Comparison of ENCODE assay signal across 8 cellular contexts in the genomic region with DNA sequence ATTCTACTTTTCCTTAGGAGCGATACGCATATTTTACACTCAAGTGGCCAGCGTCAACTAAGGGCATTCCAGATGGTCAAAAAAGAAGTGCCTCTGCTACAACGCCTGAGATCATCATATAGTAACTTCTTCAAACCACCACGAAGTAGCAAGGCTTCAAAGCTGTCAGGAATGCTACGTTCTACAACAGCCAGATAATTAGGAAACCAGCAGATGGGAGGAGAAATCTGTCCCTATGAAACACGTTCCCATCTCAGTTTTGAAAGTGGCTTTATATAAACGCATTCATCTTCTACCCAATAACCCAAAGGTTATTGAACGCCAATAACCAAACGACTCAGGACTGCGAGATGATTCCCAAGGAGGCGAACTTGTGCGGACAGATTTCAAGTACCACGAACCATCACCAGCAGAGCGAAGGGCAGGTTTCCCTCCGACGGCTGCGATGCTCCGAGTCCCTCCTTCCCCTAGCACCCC. TPM values are rescaled to one million over a fixed set of nuclear protein-coding genes. Genes with fewer than 3 reads are reported as not detected.
DNase-seq lines count a peak whose midpoint lies in the region; ATAC-seq, FAIRE-seq and TF ChIP-seq lines count a peak whose summit lies in the region.

No MANE protein-coding gene starts in this region.

- H3K4me3 ChIP-seq in NB4 (ENCODE audit: low read depth, low read length) (peak overlapping the region; percentile 67), bronchial epithelial cell (ENCODE audit: low read depth, low read length) (peak overlapping the region; percentile 92), lung (peak overlapping the region; percentile 93)

- H3K36me3 ChIP-seq in bronchial epithelial cell (ENCODE audit: control insufficient read depth, insufficient read depth, low read length) (no peaks in the 10 kb centered on the region), lung (ENCODE audit: control insufficient read depth in 2 of 2, insufficient read depth in 2 of 2, low read length in 2 of 2) (no peaks in the 10 kb centered on the region)

- TF ChIP-seq CTCF in NB4 (IDR thresholded peaks at IDR 0.05; ENCODE audit: low read depth, low read length) (no peak), bronchial epithelial cell (IDR thresholded peaks at IDR 0.05; ENCODE audit: insufficient read depth, low read length, severe bottlenecking) (no peak), lung (IDR thresholded peaks at IDR 0.05; ENCODE audit: control extremely low read depth, extremely low read depth) (no peak), type B pancreatic cell (conservative IDR thresholded peaks at IDR 0.05) (no peak)

- peak overlapping the region in 1 of 2 donors; percentile 96 for H3K27ac ChIP-seq in lung (ENCODE audit: low read depth in 1 of 2, low read length in 1 of 2)

- H3K27ac Mint-ChIP-seq in type B pancreatic cell = peak overlapping the region; percentile 89

- peaks cover 2 to 4% of the 10 kb centered on the region in 2 donors for H3K4me1 ChIP-seq in lung (ENCODE audit: control insufficient read depth in 2 of 2, insufficient read depth in 2 of 2, low read length in 2 of 2)

- H3K4me1 Mint-ChIP-seq in activated T-cell treated with anti-CD3 and anti-CD28 coated beads, Interleukin-2, amount 50 U/mL, for 4 hours (ENCODE audit: low read depth) = peaks cover 13% of the 10 kb centered on the region
- peaks cover 14% of the 10 kb centered on the region for H3K4me1 Mint-ChIP-seq in type B pancreatic cell (ENCODE audit: unreplicated experiment)

- H3K27me3 ChIP-seq in bronchial epithelial cell (ENCODE audit: control insufficient read depth, insufficient read depth, low read length) = no peaks in the 10 kb centered on the region
- no peaks in the 10 kb centered on the region for H3K27me3 ChIP-seq in lung (ENCODE audit: control insufficient read depth, insufficient read depth)

- DNase-seq in activated T-cell treated with anti-CD3 and anti-CD28 coated beads, Interleukin-2, amount 50 U/mL, for 4 hours = no peak
- no peak for DNase-seq in activated T-cell treated with anti-CD3 and anti-CD28 coated beads for 4 hours
- no peak for DNase-seq in NB4 (ENCODE audit: low read depth)
- DNase-seq in bronchial epithelial cell (ENCODE audit: low read depth) = peak; percentile 26
- peak; percentile 29 for DNase-seq in lung (ENCODE audit: low spot score)
- no peak for DNase-seq in type B pancreatic cell (ENCODE audit: extremely low spot score, unreplicated experiment)
- no peak for DNase-seq in central memory CD4-positive, alpha-beta T cell

- no peaks in the 10 kb centered on the region for H3K9me3 ChIP-seq in lung (ENCODE audit: control insufficient read depth in 2 of 2, insufficient read depth in 1 of 2, low read length in 1 of 2)

- FAIRE-seq in bronchial epithelial cell (lab: Jason Lieb, UNC) = no peak

- peaks cover 3% of the 10 kb centered on the region for H3K36me3 Mint-ChIP-seq in activated T-cell treated with anti-CD3 and anti-CD28 coated beads, Interleukin-2, amount 50 U/mL, for 4 hours (ENCODE audit: insufficient read depth)
- H3K36me3 Mint-ChIP-seq in type B pancreatic cell = peaks cover 17% of the 10 kb centered on the region

- no peak for ATAC-seq in activated T-cell treated with anti-CD3 and anti-CD28 coated beads, Interleukin-2, amount 50 U/mL, for 4 hours
- ATAC-seq in lung (ENCODE audit: insufficient read depth, low FRiP score) = no peak
- no peak for ATAC-seq in HG02623 (IDR thresholded peaks at IDR 0.05; ENCODE audit: unreplicated experiment)

- H3K27me3 Mint-ChIP-seq in activated T-cell treated with anti-CD3 and anti-CD28 coated beads, Interleukin-2, amount 50 U/mL, for 4 hours (ENCODE audit: low read depth) = no peaks in the 10 kb centered on the region
- no peaks in the 10 kb centered on the region for H3K27me3 Mint-ChIP-seq in type B pancreatic cell

- WGBS in lung, 2 donors = 17 to 19% methylated on average over 19 of the region's 19 CpGs

- H3K9me3 Mint-ChIP-seq in activated T-cell treated with anti-CD3 and anti-CD28 coated beads, Interleukin-2, amount 50 U/mL, for 4 hours = no peaks in the 10 kb centered on the region
- H3K9me3 Mint-ChIP-seq in type B pancreatic cell = no peaks in the 10 kb centered on the region

- H3K4me3 Mint-ChIP-seq in activated T-cell treated with anti-CD3 and anti-CD28 coated beads, Interleukin-2, amount 50 U/mL, for 4 hours = peak overlapping the region; percentile 80
- peak overlapping the region; percentile 95 for H3K4me3 Mint-ChIP-seq in type B pancreatic cell

- TF ChIP-seq POLR2A in NB4 (IDR thresholded peaks at IDR 0.05; ENCODE audit: extremely low read depth, insufficient read length) = no peak

RNA-seq across cellular contexts. Expression of a gene that starts 1.2 kb away (rescaled TPM):
- 10 to 100 TPM; 21.9 to 22.6 (median 22.3) TPM for total RNA-seq in activated T-cell treated with anti-CD3 and anti-CD28 coated beads, Interleukin-2, amount 50 U/mL, for 4 hours
- total RNA-seq in bronchial epithelial cell (21.6 and 33.0 TPM in 2 replicates), lung (10 to 100 TPM; 34.3 to 58.1 TPM), type B pancreatic cell (ENCODE audit: low replicate concordance) (68.9 and 94.5 TPM in 2 replicates)
- 10 to 100 TPM; 38.3 to 51.0 TPM for polyA plus RNA-seq in lung

RNA-seq across cellular contexts. Expression of a gene that starts 18.1 kb away (rescaled TPM):
- total RNA-seq in activated T-cell treated with anti-CD3 and anti-CD28 coated beads, Interleukin-2, amount 50 U/mL, for 4 hours = 10 to 100 TPM; 15.3 to 25.4 (median 18.3) TPM
- total RNA-seq in bronchial epithelial cell = 1.1 and 1.4 TPM in 2 replicates
- 1 to 10 TPM; 3.1 to 3.3 TPM for total RNA-seq in lung
- 1 to 10 TPM in 1 of 2 donors, under 1 TPM in 1; 0.87 to 1.7 TPM for polyA plus RNA-seq in lung
- total RNA-seq in type B pancreatic cell (ENCODE audit: low replicate concordance) = 13.7 and 30.2 TPM in 2 replicates

Comparison
In these comparisons a context has a peak if more than half of its experiments do, and no peak if none do; other contexts are left out.
1. DNase-seq: peak in bronchial epithelial cell (single experiment) and lung (single experiment); none in activated T-cell treated with anti-CD3 and anti-CD28 coated beads, Interleukin-2, amount 50 U/mL, for 4 hours (single experiment), activated T-cell treated with anti-CD3 and anti-CD28 coated beads for 4 hours (single experiment), NB4 (single experiment), type B pancreatic cell (single experiment) and central memory CD4-positive, alpha-beta T cell (single experiment).
2. Peak in every context shown above with its lines, with median percentiles within 50 percentile points of each other: H3K4me3 ChIP-seq.